ENCODE assay signal across 7 cellular contexts in the genomic region with DNA sequence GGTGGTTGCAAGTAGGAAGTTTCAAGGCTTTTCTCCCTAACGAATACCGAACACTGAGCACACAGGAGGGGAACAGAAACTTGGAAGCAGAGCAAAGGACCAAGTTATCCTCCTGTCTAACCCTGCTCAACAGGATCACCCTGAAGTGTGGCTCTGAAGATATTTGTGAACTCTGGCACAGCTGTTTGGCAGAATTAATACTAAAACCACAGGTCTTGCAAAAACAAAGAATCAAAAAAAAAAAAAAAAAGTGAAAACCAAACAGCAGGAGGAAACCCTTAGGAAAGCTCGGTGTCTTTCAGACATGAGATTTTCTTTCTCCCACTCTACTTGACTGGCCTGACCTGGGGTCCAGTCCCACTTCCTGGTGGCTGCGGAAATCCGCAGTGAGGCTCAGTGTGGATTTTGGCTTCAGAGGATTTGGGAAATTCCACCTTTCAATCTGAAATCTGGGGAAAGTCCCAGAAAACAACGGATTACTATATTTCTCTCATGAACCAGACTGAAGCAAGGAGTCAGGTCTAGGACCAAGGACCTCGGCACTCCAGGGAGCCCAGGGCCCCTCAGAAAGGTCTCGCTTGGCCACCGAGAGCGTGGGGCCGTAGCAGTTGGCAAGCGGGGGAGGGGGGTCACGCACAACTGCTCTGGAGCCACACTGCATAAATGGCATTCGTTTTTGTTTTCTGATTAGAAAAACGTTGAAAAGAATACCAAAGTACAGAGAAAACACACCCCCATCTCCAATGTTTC. TPM values are rescaled to one million over a fixed set of nuclear protein-coding genes. Genes with fewer than 3 reads are reported as not detected.
DNase-seq lines count a peak whose midpoint lies in the region; ATAC-seq and TF ChIP-seq lines count a peak whose summit lies in the region.

No MANE protein-coding gene starts in this region.

- H3K9me2 ChIP-seq in MM.1S (replicated peaks; ENCODE audit: insufficient read depth, low read length): no peaks in the 10 kb centered on the region

- peak overlapping the region; percentile 82 for H3K4me2 ChIP-seq in MM.1S (ENCODE audit: low read depth, low read length)
- peak overlapping the region; percentile 89 for H3K4me2 ChIP-seq in skeletal muscle satellite cell (ENCODE audit: low read length)

- H3K9me3 ChIP-seq in MM.1S (replicated peaks; ENCODE audit: insufficient read depth, low read length) (no peaks in the 10 kb centered on the region), iPS-18a (ENCODE audit: control insufficient read depth, low read depth, low read length) (no peaks in the 10 kb centered on the region), skeletal muscle satellite cell (replicated peaks; ENCODE audit: low read length) (no peaks in the 10 kb centered on the region)

- peaks cover 52% of the 10 kb centered on the region for H3F3A ChIP-seq in MM.1S (ENCODE audit: insufficient read depth, low read length)

- H3K9ac ChIP-seq in MM.1S (ENCODE audit: low read length) (peak overlapping the region; percentile 91), iPS-18a (ENCODE audit: low read length) (peak overlapping the region; percentile 48), skeletal muscle satellite cell (ENCODE audit: low read depth, low read length) (peak overlapping the region; percentile 79)

- H3K27me3 ChIP-seq in MM.1S (replicated peaks; ENCODE audit: insufficient read depth, low read length) (no peaks in the 10 kb centered on the region), iPS-18a (ENCODE audit: control insufficient read depth, insufficient read depth, low read length) (peaks cover 31% of the 10 kb centered on the region), skeletal muscle satellite cell (ENCODE audit: control insufficient read depth, insufficient read depth, low read length) (no peaks in the 10 kb centered on the region)

- H3K4me1 ChIP-seq in MM.1S (ENCODE audit: low read length) (peaks cover 47% of the 10 kb centered on the region), iPS-18a (ENCODE audit: control insufficient read depth, low read depth, low read length) (peaks cover 3% of the 10 kb centered on the region), skeletal muscle satellite cell (ENCODE audit: control insufficient read depth, insufficient read depth, low read length) (peaks cover 3% of the 10 kb centered on the region)

- H2AFZ ChIP-seq in MM.1S (ENCODE audit: low read length): peak overlapping the region; percentile 87

- ATAC-seq in HG03354 (IDR thresholded peaks at IDR 0.05; ENCODE audit: poor library complexity, severe bottlenecking, unreplicated experiment): no peak
- ATAC-seq in HG03439 (IDR thresholded peaks at IDR 0.05; ENCODE audit: unreplicated experiment): no peak

- no peak for DNase-seq in GM12864 (ENCODE audit: low read depth)
- peak; percentile 30 for DNase-seq in MM.1S
- DNase-seq in astrocyte of the hippocampus (ENCODE audit: low read depth, low spot score): peak; percentile 55

- no peaks in the 10 kb centered on the region; the same call in 1 of the 2 replicates for H3K36me3 ChIP-seq in MM.1S (replicated peaks; ENCODE audit: insufficient read depth, low read length)
- H3K36me3 ChIP-seq in iPS-18a (ENCODE audit: control insufficient read depth, low read depth, low read length): no peaks in the 10 kb centered on the region
- no peaks in the 10 kb centered on the region for H3K36me3 ChIP-seq in skeletal muscle satellite cell (ENCODE audit: insufficient read depth, low read length)

- TF ChIP-seq CTCF in GM12864 (IDR thresholded peaks at IDR 0.05; ENCODE audit: low read depth, low read length, missing control alignments): no peak
- no peak for TF ChIP-seq CTCF in MM.1S (IDR thresholded peaks at IDR 0.05; ENCODE audit: low read length)

- peaks cover 69% of the 10 kb centered on the region for H3K79me2 ChIP-seq in MM.1S (ENCODE audit: low read length)

- no peaks in the 10 kb centered on the region; the same call in 1 of the 2 replicates for H4K20me1 ChIP-seq in MM.1S (ENCODE audit: insufficient read depth, low read length)

- H3K27ac ChIP-seq in MM.1S (ENCODE audit: low read length) (peak overlapping the region; percentile 55; the same call in 1 of the 2 replicates), iPS-18a (ENCODE audit: low read length) (no peak overlapping the region)

- H3K4me3 ChIP-seq in GM12864 (ENCODE audit: low read depth, low read length) (peak overlapping the region; percentile 82), MM.1S (ENCODE audit: low read length) (peak overlapping the region; percentile 81), iPS-18a (ENCODE audit: low read length) (peak overlapping the region; percentile 78), skeletal muscle satellite cell (ENCODE audit: low read length) (peak overlapping the region; percentile 79)

RNA-seq across cellular contexts. Expression of a gene that starts 0.9 kb away (rescaled TPM):
- 2.8 and 4.6 TPM in 2 replicates for total RNA-seq in skeletal muscle satellite cell (2012; rRNA removed)

RNA-seq across cellular contexts. Expression of a gene that starts 12.3 kb away (rescaled TPM):
- total RNA-seq in skeletal muscle satellite cell (2012; rRNA removed): 8.3 and 15.0 TPM in 2 replicates

RNA-seq across cellular contexts. Expression of a gene that starts 53.2 kb away (rescaled TPM):
- total RNA-seq in skeletal muscle satellite cell (2012; rRNA removed): 15.3 and 24.6 TPM in 2 replicates
